In the genomic region with DNA sequence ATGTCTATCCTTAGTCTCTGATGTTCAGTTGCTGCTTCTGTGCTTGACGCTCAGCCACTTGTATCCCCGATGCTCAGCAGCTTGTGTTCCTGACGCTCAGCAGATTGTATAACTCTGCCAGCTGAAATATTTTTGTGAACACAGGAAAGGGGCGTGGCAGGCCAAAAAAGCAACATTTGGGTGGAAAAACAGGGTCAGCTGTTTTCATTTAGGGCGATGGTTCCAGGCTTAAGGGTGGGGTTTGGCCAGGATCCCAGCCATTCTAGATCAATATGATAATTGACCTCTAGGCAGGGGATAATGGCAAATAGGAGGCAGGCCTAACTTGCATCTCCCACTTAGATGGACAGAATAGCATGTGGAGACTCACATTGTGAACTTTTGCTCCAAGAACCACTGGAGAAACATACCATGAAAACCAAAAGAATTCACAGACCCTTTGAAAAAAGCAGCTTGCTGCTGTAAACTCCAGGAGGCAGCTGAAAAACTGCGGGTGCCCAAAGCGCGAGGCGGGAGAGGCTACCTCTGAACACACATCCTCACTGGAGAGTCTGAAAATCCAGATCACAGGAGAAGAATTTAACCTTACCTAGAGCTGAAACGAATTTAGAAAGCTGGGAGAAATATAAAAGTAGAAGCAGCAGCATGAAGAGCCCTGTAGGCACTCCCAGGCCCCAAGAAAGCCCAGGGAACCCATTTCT, we compare ENCODE assay signal across 18 cellular contexts. TPM values are rescaled to one million over a fixed set of nuclear protein-coding genes. Genes with fewer than 3 reads are reported as not detected.
DNase-seq lines count a peak whose midpoint lies in the region; ATAC-seq and TF ChIP-seq lines count a peak whose summit lies in the region.
"Had no signal": no experiment of that assay in that cellular context is flagged by ENCODE, and none has a peak within 500 bp of the region (broad histone marks: within the 10 kb centered on the region; RNA-seq: fewer than 3 reads in every experiment).

No MANE protein-coding gene starts in this region.

- H4K20me1 ChIP-seq in BLaER1 = no peaks in the 10 kb centered on the region

- ATAC-seq in sciatic nerve = peak; percentile 86

- H3K36me3 ChIP-seq in BLaER1 (no peaks in the 10 kb centered on the region), adipocyte (ENCODE audit: control insufficient read depth, insufficient read depth, low read length, severe bottlenecking) (no peaks in the 10 kb centered on the region), left ventricle myocardium inferior (no peaks in the 10 kb centered on the region), ascending aorta (no peaks in the 10 kb centered on the region)

- H3K9me3 ChIP-seq in BLaER1 = peaks cover 10% of the 10 kb centered on the region
- H3K9me3 ChIP-seq in adipocyte (ENCODE audit: control insufficient read depth, low read length) = no peaks in the 10 kb centered on the region
- H3K9me3 ChIP-seq in left ventricle myocardium inferior (replicated peaks) = peaks cover 22% of the 10 kb centered on the region
- H3K9me3 ChIP-seq in ascending aorta = peaks cover 0 to 10% of the 10 kb centered on the region in 2 donors

- intact Hi-C loops in left ventricle myocardium inferior (cut with micrococcal nuclease) = no loop called here
- intact Hi-C loops in sciatic nerve (cut with DNase I) = no loop called here
- intact Hi-C loops in ascending aorta (cut with DNase I) = no loop called here

- H3K27ac ChIP-seq in BLaER1 (no peak overlapping the region), left ventricle myocardium inferior (replicated peaks) (peak overlapping the region; percentile 82), ascending aorta (no peak overlapping the region)
- H3K27ac ChIP-seq: PC-9 had no signal

- H3K4me1 ChIP-seq in BLaER1 (peaks cover 21% of the 10 kb centered on the region), adipocyte (ENCODE audit: control insufficient read depth, insufficient read depth, low read length) (no peaks in the 10 kb centered on the region), left ventricle myocardium inferior (peaks cover 12% of the 10 kb centered on the region), ascending aorta (peaks cover 0 to 2% of the 10 kb centered on the region in 2 donors)

- peak overlapping the region; percentile 39 for H3K4me2 ChIP-seq in BLaER1
- H3K4me2 ChIP-seq: PC-9 had no signal

- H3K9ac ChIP-seq in BLaER1 (no peak overlapping the region), adipocyte (ENCODE audit: low read length) (no peak overlapping the region)

- TF ChIP-seq CTCF in left ventricle myocardium inferior (IDR thresholded peaks at IDR 0.05; ENCODE audit: borderline replicate concordance) = no peak
- TF ChIP-seq CTCF in ascending aorta (IDR thresholded peaks at IDR 0.05) = no peak

- DNase-seq in adipocyte (ENCODE audit: low read depth) (peak; percentile 28), left ventricle myocardium inferior (peak; percentile 25), sciatic nerve (ENCODE audit: low spot score) (peak; percentile 66), NCI-H2107 treated with DMSO at 0.1 percent for 48 hours (lab: John Stamatoyannopoulos, UW; ENCODE audit: unreplicated experiment) (no peak), ascending aorta (ENCODE audit: low spot score in 2 of 2) (no peak), cerebellum (ENCODE audit: low spot score) (no peak), LoVo (ENCODE audit: low spot score) (no peak)
- DNase-seq: CD4-positive, CD25-positive, alpha-beta regulatory T cell; GOT3; MV-4-11; NCI-H1417; NCI-H187 treated with DMSO at 0.1 percent for 48 hours; NCI-H2171; PC-9 had no signal

- no peak overlapping the region for H3K4me3 ChIP-seq in BLaER1
- no peak overlapping the region for H3K4me3 ChIP-seq in adipocyte (ENCODE audit: low read length)
- H3K4me3 ChIP-seq in left ventricle myocardium inferior = no peak overlapping the region
- H3K4me3 ChIP-seq in ascending aorta = no peak overlapping the region
- H3K4me3 ChIP-seq: K562, PC-9 had no signal

- no peaks in the 10 kb centered on the region for H3K27me3 ChIP-seq in BLaER1
- peaks cover 5% of the 10 kb centered on the region for H3K27me3 ChIP-seq in adipocyte (replicated peaks; ENCODE audit: control insufficient read depth, insufficient read depth, low read length)
- no peaks in the 10 kb centered on the region for H3K27me3 ChIP-seq in left ventricle myocardium inferior (ENCODE audit: low read depth)
- H3K27me3 ChIP-seq in ascending aorta = no peaks in the 10 kb centered on the region

RNA-seq across cellular contexts. Expression of a gene that starts 58.3 kb away (rescaled TPM):
- not detected for total RNA-seq in left ventricle myocardium inferior
- total RNA-seq in sciatic nerve = 0.53 TPM
- total RNA-seq in ascending aorta = not detected
- total RNA-seq in cerebellum = 0.82 TPM
- total RNA-seq: A673; CD4-positive, CD25-positive, alpha-beta regulatory T cell; NCI-H460; PC-9 had no signal

Comparison
In these comparisons a context has a peak if more than half of its experiments do, and no peak if none do; other contexts are left out.
1. DNase-seq: peak in adipocyte (single experiment), left ventricle myocardium inferior (single experiment) and sciatic nerve (single experiment); none in NCI-H2107 treated with DMSO at 0.1 percent for 48 hours (single experiment), ascending aorta (0 of 2), cerebellum (single experiment) and LoVo (single experiment).